19 cellular contexts compared by ENCODE assay signal in the genomic region with DNA sequence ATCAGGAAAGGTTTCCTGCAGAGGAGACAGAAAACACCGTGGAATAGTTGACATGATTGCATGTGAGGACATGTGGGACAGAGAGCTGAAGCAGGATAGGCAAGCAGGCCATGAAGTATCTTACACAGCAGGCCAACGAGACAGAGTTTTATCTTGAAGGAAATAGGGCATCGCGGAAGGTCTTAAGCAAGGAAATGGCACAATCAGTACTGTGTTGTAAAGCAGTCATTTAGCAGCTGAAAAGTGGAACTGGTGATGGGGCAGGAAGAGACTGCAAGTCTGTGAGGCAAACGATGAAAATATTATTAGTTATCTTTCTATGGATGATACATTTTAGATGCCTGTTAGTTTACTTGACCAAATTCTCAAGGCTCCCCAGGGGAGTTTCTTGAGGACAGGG.
"Had no signal": no experiment of that assay in that cellular context is flagged by ENCODE, and none has a peak within 500 bp of the region (broad histone marks: within the 10 kb centered on the region; RNA-seq: fewer than 3 reads in every experiment).

No MANE protein-coding gene starts in this region.

- DNase-seq: activated CD4-positive, alpha-beta T cell treated with anti-CD3 and anti-CD28 coated beads, Interleukin-2, amount 50 U/mL, for 4 hours; activated gamma-delta T cell; cerebellar nuclear complex; dermis blood vessel endothelial cell; effector memory CD4-positive, alpha-beta T cell; esophagus squamous epithelium; ovary; psoas muscle; right cardiac atrium; stimulated activated CD4-positive, alpha-beta T cell treated with anti-CD3 and anti-CD28 coated beads, Interleukin-2, amount 100 ng/mL, for 24 hours; stimulated activated naive CD8-positive, alpha-beta T cell treated with anti-CD3 and anti-CD28 coated beads, Interleukin-15, amount 100 ng/mL, for 72 hours; T-helper 1 cell; T-helper 9 cell; trophoblast cell; WERI-Rb-1 had no signal

- H3K9me3 Mint-ChIP-seq: activated naive CD4-positive, alpha-beta T cell treated with anti-CD3 and anti-CD28 coated beads, Interleukin-2, amount 50 U/mL, for 24 hours; memory B cell; stimulated activated naive CD8-positive, alpha-beta T cell treated with anti-CD3 and anti-CD28 coated beads, Interleukin-15, amount 100 ng/mL, for 72 hours had no signal

- H3K27me3 ChIP-seq: ascending aorta, breast epithelium, esophagus squamous epithelium, ovary had no signal

- H3K27ac Mint-ChIP-seq: activated naive CD4-positive, alpha-beta T cell treated with anti-CD3 and anti-CD28 coated beads, Interleukin-2, amount 50 U/mL, for 24 hours; memory B cell; stimulated activated naive CD8-positive, alpha-beta T cell treated with anti-CD3 and anti-CD28 coated beads, Interleukin-15, amount 100 ng/mL, for 72 hours had no signal

- H3K4me1 ChIP-seq: ascending aorta, breast epithelium, psoas muscle had no signal

- H3K36me3 ChIP-seq: ascending aorta, breast epithelium, esophagus squamous epithelium, ovary, WERI-Rb-1 had no signal

- H3K4me3 Mint-ChIP-seq: activated naive CD4-positive, alpha-beta T cell treated with anti-CD3 and anti-CD28 coated beads, Interleukin-2, amount 50 U/mL, for 24 hours; memory B cell; stimulated activated naive CD8-positive, alpha-beta T cell treated with anti-CD3 and anti-CD28 coated beads, Interleukin-15, amount 100 ng/mL, for 72 hours had no signal

- ATAC-seq: psoas muscle; right cardiac atrium; stimulated activated naive CD8-positive, alpha-beta T cell treated with anti-CD3 and anti-CD28 coated beads, Interleukin-15, amount 100 ng/mL, for 72 hours had no signal

- H3K9me3 ChIP-seq: ascending aorta, breast epithelium, esophagus squamous epithelium, ovary, psoas muscle had no signal

- H3K36me3 Mint-ChIP-seq: activated naive CD4-positive, alpha-beta T cell treated with anti-CD3 and anti-CD28 coated beads, Interleukin-2, amount 50 U/mL, for 24 hours; memory B cell had no signal

- H3K27me3 Mint-ChIP-seq: activated naive CD4-positive, alpha-beta T cell treated with anti-CD3 and anti-CD28 coated beads, Interleukin-2, amount 50 U/mL, for 24 hours; stimulated activated naive CD8-positive, alpha-beta T cell treated with anti-CD3 and anti-CD28 coated beads, Interleukin-15, amount 100 ng/mL, for 72 hours had no signal

- H3K27ac ChIP-seq: ascending aorta, breast epithelium, esophagus squamous epithelium, ovary, psoas muscle, WERI-Rb-1 had no signal

- H3K4me3 ChIP-seq: ascending aorta, breast epithelium, esophagus squamous epithelium, ovary, psoas muscle had no signal

- H3K4me1 Mint-ChIP-seq: activated naive CD4-positive, alpha-beta T cell treated with anti-CD3 and anti-CD28 coated beads, Interleukin-2, amount 50 U/mL, for 24 hours; memory B cell; stimulated activated naive CD8-positive, alpha-beta T cell treated with anti-CD3 and anti-CD28 coated beads, Interleukin-15, amount 100 ng/mL, for 72 hours had no signal
